In the genomic region with DNA sequence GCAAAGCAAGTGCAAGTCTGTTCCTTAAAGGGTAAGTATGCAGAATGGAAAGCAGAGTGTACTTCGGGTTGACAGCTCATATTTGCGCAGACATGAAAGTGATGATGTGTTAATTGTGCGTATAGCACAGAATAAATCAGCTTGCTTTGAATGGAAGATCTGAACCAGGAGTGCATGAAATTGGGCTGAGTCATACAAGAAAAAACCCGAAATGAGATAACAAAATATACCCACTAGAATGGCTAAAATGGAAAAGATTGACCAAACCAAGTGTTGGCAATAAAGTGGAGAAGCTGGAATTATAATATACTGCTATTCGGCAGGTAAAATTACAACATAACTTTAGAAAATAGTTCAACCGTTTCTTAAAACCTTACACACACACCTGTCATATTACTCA, we compare ENCODE assay signal across 29 cellular contexts. TPM values are rescaled to one million over a fixed set of nuclear protein-coding genes. Genes with fewer than 3 reads are reported as not detected.
"Had no signal": no experiment of that assay in that cellular context is flagged by ENCODE, and none has a peak within 500 bp of the region (broad histone marks: within the 10 kb centered on the region; RNA-seq: fewer than 3 reads in every experiment).

No MANE protein-coding gene starts in this region.

- DNase-seq: activated CD4-positive, alpha-beta T cell treated with anti-CD3 and anti-CD28 coated beads for 1 hour; activated CD8-positive, alpha-beta memory T cell treated with anti-CD3 and anti-CD28 coated beads for 24 hours; activated CD8-positive, alpha-beta memory T cell treated with anti-CD3 and anti-CD28 coated beads, Interleukin-2, amount 50 U/mL, for 48 hours; activated naive CD4-positive, alpha-beta T cell treated with Interleukin-2 at 50 U/mL for 16 hours; activated naive CD8-positive, alpha-beta T cell treated with anti-CD3 and anti-CD28 coated beads, Interleukin-2, amount 10 ng/mL, durations not matched to agents 7 days and 5 days; activated T-cell treated with anti-CD3 and anti-CD28 coated beads, Interleukin-2, amount 50 U/mL, for 4 hours; amniotic stem cell; cerebellar nuclear complex; cortex of kidney; endodermal cell; foreskin fibroblast; kidney glomerular epithelial cell; left lung; naive thymus-derived CD4-positive, alpha-beta T cell; retina; sigmoid colon; stimulated activated CD4-positive, alpha-beta T cell treated with anti-CD3 and anti-CD28 coated beads, Interleukin-2, amount 100 ng/mL, for 48 hours; stimulated activated CD8-positive, alpha-beta memory T cell treated with anti-CD3 and anti-CD28 coated beads, Interleukin-4, amount 100 ng/mL, for 48 hours; stimulated activated naive CD4-positive, alpha-beta T cell; T-cell; upper lobe of left lung had no signal

- H3K27ac Mint-ChIP-seq: activated naive CD8-positive, alpha-beta T cell treated with anti-CD3 and anti-CD28 coated beads, Interleukin-2, amount 10 ng/mL, durations not matched to agents 7 days and 5 days; endodermal cell; naive thymus-derived CD4-positive, alpha-beta T cell; progenitor cell of endocrine pancreas; T-cell; T-helper 2 cell treated with Interferon-gamma antibody and Interleukin-4, amounts not matched to agents 5 μg/mL and 100 μg/mL, for 36 hours had no signal

- H3K4me3 ChIP-seq: left lung, lung, sigmoid colon, upper lobe of left lung had no signal

- H3K9me3 Mint-ChIP-seq: activated naive CD8-positive, alpha-beta T cell treated with anti-CD3 and anti-CD28 coated beads, Interleukin-2, amount 10 ng/mL, durations not matched to agents 7 days and 5 days; activated T-cell treated with anti-CD3 and anti-CD28 coated beads, Interleukin-2, amount 50 U/mL, for 4 hours; naive thymus-derived CD4-positive, alpha-beta T cell; T-cell; T-helper 2 cell treated with Interferon-gamma antibody and Interleukin-4, amounts not matched to agents 5 μg/mL and 100 μg/mL, for 36 hours had no signal

- ATAC-seq: activated T-cell treated with anti-CD3 and anti-CD28 coated beads, Interleukin-2, amount 50 U/mL, for 4 hours; left lung; naive thymus-derived CD4-positive, alpha-beta T cell; T-cell had no signal

- H3K36me3 Mint-ChIP-seq: activated naive CD8-positive, alpha-beta T cell treated with anti-CD3 and anti-CD28 coated beads, Interleukin-2, amount 10 ng/mL, durations not matched to agents 7 days and 5 days; naive thymus-derived CD4-positive, alpha-beta T cell; T-cell had no signal

- H3K9me3 ChIP-seq: left lung, sigmoid colon, upper lobe of left lung had no signal

- H3K4me3 Mint-ChIP-seq: activated naive CD8-positive, alpha-beta T cell treated with anti-CD3 and anti-CD28 coated beads, Interleukin-2, amount 10 ng/mL, durations not matched to agents 7 days and 5 days; activated T-cell treated with anti-CD3 and anti-CD28 coated beads, Interleukin-2, amount 50 U/mL, for 4 hours; endodermal cell; naive thymus-derived CD4-positive, alpha-beta T cell; T-cell; T-helper 2 cell treated with Interferon-gamma antibody and Interleukin-4, amounts not matched to agents 5 μg/mL and 100 μg/mL, for 36 hours had no signal

- H3K27ac ChIP-seq: epithelial cell of prostate, left lung, sigmoid colon, upper lobe of left lung had no signal

- H3K4me1 Mint-ChIP-seq: activated naive CD8-positive, alpha-beta T cell treated with anti-CD3 and anti-CD28 coated beads, Interleukin-2, amount 10 ng/mL, durations not matched to agents 7 days and 5 days had no signal

- H3K36me3 ChIP-seq: left lung, sigmoid colon, upper lobe of left lung had no signal

- FAIRE-seq: TTC549 had no signal

RNA-seq across cellular contexts. Expression of a gene that starts 28.5 kb away (rescaled TPM):
- total RNA-seq: activated T-cell treated with anti-CD3 and anti-CD28 coated beads, Interleukin-2, amount 50 U/mL, for 4 hours; fibroblast of lung; glomerular endothelial cell; osteocyte; progenitor cell of endocrine pancreas; sigmoid colon had no signal
- polyA plus RNA-seq: fibroblast of lung; naive thymus-derived CD4-positive, alpha-beta T cell had no signal
